In genomic region chr4:183635333-183635732, GRCh38 we compare ENCODE assay signal across 18 cellular contexts. TPM values are rescaled to one million over a fixed set of nuclear protein-coding genes. Genes with fewer than 3 reads are reported as not detected.
A peak's percentile ranks its signal among the peaks of the same experiment; 100 is the strongest.
DNase-seq lines count a peak whose midpoint lies in the region; ATAC-seq and TF ChIP-seq lines count a peak whose summit lies in the region.
"Had no signal": no experiment of that assay in that cellular context is flagged by ENCODE, and none has a peak within 500 bp of the region (broad histone marks: within the 10 kb centered on the region; RNA-seq: fewer than 3 reads in every experiment).

No MANE protein-coding gene starts in this region.

- WGBS in mesodermal cell (ENCODE audit: insufficient coverage in 2 of 2), 2 experiments, result 50 to 61% methylated on average over 5 to 6 of the region's 10 CpGs
- WGBS in smooth muscle cell (ENCODE audit: low lambda C conversion rate), result 69% methylated on average over 10 of the region's 10 CpGs

- H3K9ac ChIP-seq in fibroblast of lung (ENCODE audit: insufficient read depth, low read length), result no peak overlapping the region
- no peak overlapping the region for H3K9ac ChIP-seq in smooth muscle cell (ENCODE audit: low read depth)

- H2AFZ ChIP-seq in fibroblast of lung (ENCODE audit: low read length) (peak overlapping the region; percentile 53), smooth muscle cell (ENCODE audit: low read depth) (no peak overlapping the region)

- DNase-seq in Right ventricle myocardium superior (no peak), right atrium auricular region (ENCODE audit: low spot score) (no peak), fibroblast of lung (ENCODE audit: low read depth in 2 of 2) (peak in 1 of 2 donors; percentile 31), smooth muscle cell (lab: John Stamatoyannopoulos, UW; ENCODE audit: unreplicated experiment) (no peak), COLO668 (lab: John Stamatoyannopoulos, UW; ENCODE audit: unreplicated experiment) (no peak)
- no peak for DNase-seq in activated T-helper 1 cell treated with anti-CD3 and anti-CD28 coated beads, Interleukin-12 subunit alpha, Interleukin-12 subunit beta, Interleukin-2, Interleukin-4 antibody, amounts not matched to agents 30 ng/mL and 10 ng/mL and 1 ng/mL, durations not matched to agents 14 hours and 24 hours and 36 hours (ENCODE audit: low spot score)
- DNase-seq: activated B cell treated with CpG ODN at 0.5 μM for 24 hours; activated effector memory CD4-positive, alpha-beta T cell treated with Interleukin-2 at 50 U/mL for 16 hours; central memory CD4-positive, alpha-beta T cell; foreskin fibroblast; naive thymus-derived CD4-positive, alpha-beta T cell; NCI-H187; transverse colon had no signal

- peak; percentile 50 for ATAC-seq in Right ventricle myocardium superior (ENCODE audit: poor library complexity)
- ATAC-seq in HG03565 (IDR thresholded peaks at IDR 0.05; ENCODE audit: unreplicated experiment), result no peak
- ATAC-seq: naive thymus-derived CD4-positive, alpha-beta T cell; stimulated activated memory B cell treated with anti-CD40 and anti-IgM and Interleukin-4, amounts not matched to agents 10 μg/mL and 1 μg/mL and 100 μg/mL, for 72 hours had no signal

- no peak for TF ChIP-seq CTCF in right atrium auricular region (IDR thresholded peaks at IDR 0.05)
- no peak for TF ChIP-seq CTCF in fibroblast of lung (conservative IDR thresholded peaks at IDR 0.05 in 1 of 2, IDR thresholded peaks at IDR 0.05 in 1 of 2; ENCODE audit: low read depth in 1 of 2, low read length in 2 of 2)
- TF ChIP-seq CTCF in smooth muscle cell (IDR thresholded peaks at IDR 0.05; ENCODE audit: borderline replicate concordance, insufficient read depth, poor library complexity, severe bottlenecking), result no peak

- H3K4me2 ChIP-seq in fibroblast of lung (ENCODE audit: extremely low read depth, insufficient read depth, low read length) (no peak overlapping the region), smooth muscle cell (no peak overlapping the region)

- H3K27ac ChIP-seq in right atrium auricular region (peak overlapping the region in 1 of 2 donors; percentile 34), fibroblast of lung (ENCODE audit: insufficient read depth, low read length) (no peak overlapping the region), mesodermal cell (ENCODE audit: low read depth, low read length, severe bottlenecking) (peak overlapping the region; percentile 36), smooth muscle cell (ENCODE audit: low read depth) (no peak overlapping the region)
- H3K27ac ChIP-seq: transverse colon had no signal

- no peak overlapping the region for H3K4me3 ChIP-seq in right atrium auricular region
- H3K4me3 ChIP-seq in fibroblast of lung (replicated peaks in 1 of 4; ENCODE audit: control extremely low read depth in 1 of 4, insufficient read depth in 1 of 4, low read depth in 3 of 4, low read length in 4 of 4), result peak overlapping the region in 1 of 4 experiments; percentile 10
- H3K4me3 ChIP-seq in mesodermal cell (ENCODE audit: extremely low read depth, insufficient read depth, low read length, poor library complexity, severe bottlenecking), result no peak overlapping the region
- H3K4me3 ChIP-seq in smooth muscle cell, result no peak overlapping the region
- H3K4me3 ChIP-seq: adrenal gland, lung, transverse colon had no signal

- H3K9me3 ChIP-seq in right atrium auricular region (no peaks in the 10 kb centered on the region), fibroblast of lung (ENCODE audit: control insufficient read depth, insufficient read depth, low read depth, low read length) (no peaks in the 10 kb centered on the region), mesodermal cell (ENCODE audit: control insufficient read depth, low read length) (no peaks in the 10 kb centered on the region), smooth muscle cell (replicated peaks; ENCODE audit: low read depth) (no peaks in the 10 kb centered on the region)
- H3K9me3 ChIP-seq: adrenal gland, transverse colon had no signal

- no peaks in the 10 kb centered on the region for H4K20me1 ChIP-seq in fibroblast of lung (ENCODE audit: control insufficient read depth, extremely low read depth, insufficient read depth, low read length)
- H4K20me1 ChIP-seq in smooth muscle cell (ENCODE audit: low read depth), result no peaks in the 10 kb centered on the region

- H3K9me3 Mint-ChIP-seq in activated T-helper 1 cell treated with anti-CD3 and anti-CD28 coated beads, Interleukin-12 subunit alpha, Interleukin-12 subunit beta, Interleukin-2, Interleukin-4 antibody, amounts not matched to agents 30 ng/mL and 10 ng/mL and 1 ng/mL, durations not matched to agents 14 hours and 24 hours and 36 hours, result no peaks in the 10 kb centered on the region
- H3K9me3 Mint-ChIP-seq: activated B cell treated with CpG ODN at 0.5 μM for 24 hours; naive thymus-derived CD4-positive, alpha-beta T cell; stimulated activated memory B cell treated with anti-CD40 and anti-IgM and Interleukin-4, amounts not matched to agents 10 μg/mL and 1 μg/mL and 100 μg/mL, for 72 hours had no signal

- peaks cover 0 to 8% of the 10 kb centered on the region in 2 donors for H3K4me1 ChIP-seq in right atrium auricular region
- H3K4me1 ChIP-seq in fibroblast of lung (ENCODE audit: control insufficient read depth, extremely low read depth, insufficient read depth, low read length), result peaks cover 2% of the 10 kb centered on the region
- H3K4me1 ChIP-seq in mesodermal cell (ENCODE audit: control insufficient read depth, insufficient read depth, low read length, poor library complexity, severe bottlenecking), result no peaks in the 10 kb centered on the region
- peaks cover 17% of the 10 kb centered on the region for H3K4me1 ChIP-seq in smooth muscle cell (ENCODE audit: low read depth)

- intact Hi-C loops in Right ventricle myocardium superior (cut with DNase I), result no loop called here
- intact Hi-C loops in activated T-helper 1 cell treated with anti-CD3 and anti-CD28 coated beads, Interleukin-12 subunit alpha, Interleukin-12 subunit beta, Interleukin-2, Interleukin-4 antibody, amounts not matched to agents 30 ng/mL and 10 ng/mL and 1 ng/mL, durations not matched to agents 14 hours and 24 hours and 36 hours (cut with micrococcal nuclease), result loop anchor here (5.0 kb wide), 1 partner anchor 128 kb away; the partner anchor contains the start of gene ING2

- no peaks in the 10 kb centered on the region for H3K36me3 ChIP-seq in right atrium auricular region
- H3K36me3 ChIP-seq in fibroblast of lung (ENCODE audit: control insufficient read depth, insufficient read depth, low read length), result no peaks in the 10 kb centered on the region
- no peaks in the 10 kb centered on the region for H3K36me3 ChIP-seq in mesodermal cell (ENCODE audit: control insufficient read depth, insufficient read depth, low read length)
- H3K36me3 ChIP-seq in smooth muscle cell (ENCODE audit: low read depth), result no peaks in the 10 kb centered on the region
- H3K36me3 ChIP-seq: adrenal gland, transverse colon had no signal

- no peaks in the 10 kb centered on the region for H3K27me3 ChIP-seq in right atrium auricular region
- H3K27me3 ChIP-seq in fibroblast of lung (ENCODE audit: control insufficient read depth, insufficient read depth, low read length), result no peaks in the 10 kb centered on the region
- H3K27me3 ChIP-seq in smooth muscle cell (ENCODE audit: low read depth), result no peaks in the 10 kb centered on the region
- H3K27me3 ChIP-seq: adrenal gland, transverse colon had no signal

- no peaks in the 10 kb centered on the region for H3K79me2 ChIP-seq in fibroblast of lung (ENCODE audit: control insufficient read depth, insufficient read depth, low read length)
- H3K79me2 ChIP-seq in smooth muscle cell (ENCODE audit: low read depth), result no peaks in the 10 kb centered on the region

- peaks cover 1% of the 10 kb centered on the region for H3K27me3 Mint-ChIP-seq in activated T-helper 1 cell treated with anti-CD3 and anti-CD28 coated beads, Interleukin-12 subunit alpha, Interleukin-12 subunit beta, Interleukin-2, Interleukin-4 antibody, amounts not matched to agents 30 ng/mL and 10 ng/mL and 1 ng/mL, durations not matched to agents 14 hours and 24 hours and 36 hours (ENCODE audit: insufficient read depth)
- H3K27me3 Mint-ChIP-seq: naive thymus-derived CD4-positive, alpha-beta T cell; stimulated activated memory B cell treated with anti-CD40 and anti-IgM and Interleukin-4, amounts not matched to agents 10 μg/mL and 1 μg/mL and 100 μg/mL, for 72 hours had no signal

- H3F3A ChIP-seq in smooth muscle cell (ENCODE audit: low read depth), result no peaks in the 10 kb centered on the region

- H3K4me3 Mint-ChIP-seq in activated T-helper 1 cell treated with anti-CD3 and anti-CD28 coated beads, Interleukin-12 subunit alpha, Interleukin-12 subunit beta, Interleukin-2, Interleukin-4 antibody, amounts not matched to agents 30 ng/mL and 10 ng/mL and 1 ng/mL, durations not matched to agents 14 hours and 24 hours and 36 hours, result no peak overlapping the region
- H3K4me3 Mint-ChIP-seq: activated B cell treated with CpG ODN at 0.5 μM for 24 hours; naive thymus-derived CD4-positive, alpha-beta T cell; stimulated activated memory B cell treated with anti-CD40 and anti-IgM and Interleukin-4, amounts not matched to agents 10 μg/mL and 1 μg/mL and 100 μg/mL, for 72 hours had no signal

- no peak overlapping the region for H3K27ac Mint-ChIP-seq in activated T-helper 1 cell treated with anti-CD3 and anti-CD28 coated beads, Interleukin-12 subunit alpha, Interleukin-12 subunit beta, Interleukin-2, Interleukin-4 antibody, amounts not matched to agents 30 ng/mL and 10 ng/mL and 1 ng/mL, durations not matched to agents 14 hours and 24 hours and 36 hours
- H3K27ac Mint-ChIP-seq: activated B cell treated with CpG ODN at 0.5 μM for 24 hours; naive thymus-derived CD4-positive, alpha-beta T cell; stimulated activated memory B cell treated with anti-CD40 and anti-IgM and Interleukin-4, amounts not matched to agents 10 μg/mL and 1 μg/mL and 100 μg/mL, for 72 hours had no signal

- H3K4me1 Mint-ChIP-seq in activated T-helper 1 cell treated with anti-CD3 and anti-CD28 coated beads, Interleukin-12 subunit alpha, Interleukin-12 subunit beta, Interleukin-2, Interleukin-4 antibody, amounts not matched to agents 30 ng/mL and 10 ng/mL and 1 ng/mL, durations not matched to agents 14 hours and 24 hours and 36 hours (ENCODE audit: low read depth), result peaks cover 20% of the 10 kb centered on the region
- H3K4me1 Mint-ChIP-seq: activated B cell treated with CpG ODN at 0.5 μM for 24 hours; stimulated activated memory B cell treated with anti-CD40 and anti-IgM and Interleukin-4, amounts not matched to agents 10 μg/mL and 1 μg/mL and 100 μg/mL, for 72 hours had no signal

- H3K36me3 Mint-ChIP-seq in activated T-helper 1 cell treated with anti-CD3 and anti-CD28 coated beads, Interleukin-12 subunit alpha, Interleukin-12 subunit beta, Interleukin-2, Interleukin-4 antibody, amounts not matched to agents 30 ng/mL and 10 ng/mL and 1 ng/mL, durations not matched to agents 14 hours and 24 hours and 36 hours (ENCODE audit: low read depth), result peaks cover 1% of the 10 kb centered on the region

RNA-seq across cellular contexts. Expression of gene RWDD4, which starts 23.7 kb away (rescaled TPM):
- total RNA-seq in Right ventricle myocardium superior (15.1 TPM), right atrium auricular region (10 to 100 TPM; 15.3 to 24.9 TPM), fibroblast of lung (14.9 and 17.8 TPM in 2 replicates), smooth muscle cell (25.1 and 28.1 TPM in 2 replicates)
- polyA plus RNA-seq in fibroblast of lung (16.9 and 20.7 TPM in 2 replicates), smooth muscle cell (20.0 and 23.6 TPM in 2 replicates)
- polyA plus RNA-seq in fibroblast of lung (2012), result 13.8 and 18.5 TPM in 2 replicates
- polyA minus RNA-seq in fibroblast of lung (ENCODE audit: low replicate concordance), result not detected in 2 replicates
- 20.7 TPM for polyA plus RNA-seq in mesodermal cell (2013, experiment 1 of 2)
- polyA plus RNA-seq in mesodermal cell (2013, experiment 2 of 2), result 23.4 TPM
- 23.9 and 24.2 TPM in 2 replicates for total RNA-seq in activated T-helper 1 cell treated with anti-CD3 and anti-CD28 coated beads, Interleukin-12 subunit alpha, Interleukin-12 subunit beta, Interleukin-2, Interleukin-4 antibody, amounts not matched to agents 30 ng/mL and 10 ng/mL and 1 ng/mL, durations not matched to agents 14 hours and 24 hours and 36 hours

RNA-seq across cellular contexts. Expression of gene TRAPPC11, which starts 23.8 kb away (rescaled TPM):
- total RNA-seq in Right ventricle myocardium superior, result 16.1 TPM
- total RNA-seq in right atrium auricular region, result 10 to 100 TPM; 22.2 to 31.0 TPM
- 46.2 and 46.6 TPM in 2 replicates for total RNA-seq in fibroblast of lung
- polyA plus RNA-seq in fibroblast of lung, result 31.4 and 36.4 TPM in 2 replicates
- polyA plus RNA-seq in fibroblast of lung (2012), result 13.4 and 15.7 TPM in 2 replicates
- polyA minus RNA-seq in fibroblast of lung (ENCODE audit: low replicate concordance), result 13.7 and 23.2 TPM in 2 replicates
- polyA plus RNA-seq in mesodermal cell (2013, experiment 1 of 2), result 24.0 TPM
- polyA plus RNA-seq in mesodermal cell (2013, experiment 2 of 2), result 23.8 TPM
- 41.0 and 56.5 TPM in 2 replicates for total RNA-seq in smooth muscle cell
- 12.4 and 15.5 TPM in 2 replicates for polyA plus RNA-seq in smooth muscle cell
- total RNA-seq in activated T-helper 1 cell treated with anti-CD3 and anti-CD28 coated beads, Interleukin-12 subunit alpha, Interleukin-12 subunit beta, Interleukin-2, Interleukin-4 antibody, amounts not matched to agents 30 ng/mL and 10 ng/mL and 1 ng/mL, durations not matched to agents 14 hours and 24 hours and 36 hours, result 23.0 and 33.7 TPM in 2 replicates
